11 cellular contexts compared by ENCODE assay signal in the genomic region with DNA sequence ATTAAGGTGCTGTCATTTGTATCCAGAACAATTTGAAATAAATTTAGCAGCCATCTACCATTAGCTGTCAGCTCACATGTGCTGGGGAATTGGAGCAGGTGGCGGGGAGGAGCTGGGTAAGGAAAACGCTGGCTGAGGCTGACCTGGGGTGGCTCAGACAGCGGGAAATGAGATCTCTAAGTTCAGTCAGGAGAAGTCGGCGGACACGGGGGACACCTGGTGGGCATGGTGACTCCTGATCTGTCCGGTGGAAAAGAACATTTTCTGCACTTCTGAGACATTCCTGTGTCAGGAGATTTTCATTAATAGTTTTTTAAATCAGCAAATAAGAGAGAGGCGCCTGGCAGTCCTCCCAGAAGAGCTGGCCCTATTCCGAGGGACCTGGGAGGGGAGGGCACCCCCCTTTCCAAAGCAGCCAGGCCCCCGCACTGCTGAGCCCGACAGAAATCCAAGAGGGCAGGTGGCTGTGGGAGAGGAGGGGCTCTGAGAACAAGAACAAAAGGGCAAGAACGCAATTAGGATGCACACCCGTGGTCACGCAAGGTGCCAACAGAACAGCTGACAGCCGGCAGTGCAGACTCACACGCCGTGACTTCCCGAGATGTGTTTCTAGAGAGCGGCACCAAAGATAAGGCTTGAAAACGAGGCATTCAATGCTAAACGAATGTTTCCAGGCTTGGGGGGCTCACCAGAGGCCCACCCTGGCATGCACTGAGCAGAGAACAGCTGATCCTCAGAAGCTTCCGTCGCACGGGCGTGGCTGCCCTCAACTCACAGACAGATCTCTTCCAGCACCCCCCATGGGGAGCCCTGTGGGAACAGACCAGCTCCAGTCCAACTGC. TPM values are rescaled to one million over a fixed set of nuclear protein-coding genes. Genes with fewer than 3 reads are reported as not detected.
DNase-seq lines count a peak whose midpoint lies in the region; ATAC-seq and TF ChIP-seq lines count a peak whose summit lies in the region.
"Had no signal": no experiment of that assay in that cellular context is flagged by ENCODE, and none has a peak within 500 bp of the region (broad histone marks: within the 10 kb centered on the region; RNA-seq: fewer than 3 reads in every experiment).

No MANE protein-coding gene starts in this region.

- WGBS in lower leg skin, 2 donors: 76 to 79% methylated on average over 25 of the region's 25 CpGs
- 56 to 57% methylated on average over 21 to 25 of the region's 25 CpGs for WGBS in thyroid gland, 2 donors
- 82 to 89% methylated on average over 11 to 19 of the region's 25 CpGs for WGBS in esophagus squamous epithelium, 2 donors

- H3K27me3 ChIP-seq in thyroid gland (no peaks in the 10 kb centered on the region), esophagus squamous epithelium (no peaks in the 10 kb centered on the region)

- H3K4me3 ChIP-seq in lower leg skin (ENCODE audit: low read depth, poor library complexity, severe bottlenecking) (no peak overlapping the region), thyroid gland (replicated peaks in 1 of 3) (no peak overlapping the region), esophagus squamous epithelium (no peak overlapping the region)

- no peaks in the 10 kb centered on the region for H3K9me3 ChIP-seq in thyroid gland
- peaks cover 0 to 17% (median 12%) of the 10 kb centered on the region in 3 donors for H3K9me3 ChIP-seq in esophagus squamous epithelium

- TF ChIP-seq POLR2A in lower leg skin (IDR thresholded peaks at IDR 0.05) (no peak), thyroid gland (IDR thresholded peaks at IDR 0.05) (peak in 1 of 2 donors; percentile 31), esophagus squamous epithelium (IDR thresholded peaks at IDR 0.05) (no peak)

- H3K4me1 ChIP-seq in thyroid gland (peaks cover 55 to 64% of the 10 kb centered on the region in 2 donors), esophagus squamous epithelium (peaks cover 0 to 11% (median 0%) of the 10 kb centered on the region in 3 donors)

- peak; percentile 5 for DNase-seq in activated CD4-positive, alpha-beta T cell treated with anti-CD3 and anti-CD28 coated beads for 1 hour
- DNase-seq in activated CD4-positive, alpha-beta T cell treated with anti-CD3 and anti-CD28 coated beads, Interleukin-2, amount 50 U/mL, for 4 hours: no peak
- DNase-seq in astrocyte of the hippocampus (ENCODE audit: low read depth, low spot score) (peak; percentile 42), lower leg skin (ENCODE audit: low spot score in 2 of 2) (peak; percentile 10 to 67), thyroid gland (peak; percentile 83 to 84), NCI-H226 (no peak), esophagus squamous epithelium (lab: John Stamatoyannopoulos, UW) (no peak)
- DNase-seq: IMR-90; stimulated activated CD4-positive, alpha-beta T cell treated with anti-CD3 and anti-CD28 coated beads, Interleukin-1b, Interleukin-23, amount 100 ng/mL, for 48 hours had no signal

- H3K27ac ChIP-seq in thyroid gland: peak overlapping the region; percentile 80 to 97 (median 92)
- no peak overlapping the region for H3K27ac ChIP-seq in esophagus squamous epithelium

- no peak for ATAC-seq in GM21825 (IDR thresholded peaks at IDR 0.05; ENCODE audit: unreplicated experiment)
- ATAC-seq: activated naive CD4-positive, alpha-beta T cell treated with anti-CD3 and anti-CD28 coated beads, Interleukin-2, amount 50 U/mL, for 72 hours had no signal

- H3K36me3 ChIP-seq in thyroid gland (no peaks in the 10 kb centered on the region), esophagus squamous epithelium (peaks cover 7 to 80% (median 7%) of the 10 kb centered on the region in 3 donors)

- intact Hi-C loops in lower leg skin (cut with DNase I; ENCODE audit: low total_unique reads): no loop called here
- intact Hi-C loops in thyroid gland (cut with DNase I): no loop called here
- intact Hi-C loops in esophagus squamous epithelium (cut with DNase I): no loop called here

- TF ChIP-seq CTCF in lower leg skin (IDR thresholded peaks at IDR 0.05) (no peak), thyroid gland (IDR thresholded peaks at IDR 0.05) (peak in 4 of 6 experiments; percentile 37 to 57 (median 49)), esophagus squamous epithelium (IDR thresholded peaks at IDR 0.05) (no peak)

RNA-seq across cellular contexts. Expression of a gene that starts 26.4 kb away (rescaled TPM):
- total RNA-seq in lower leg skin: 100 to 1,000 TPM in 1 of 4 donors, 10 to 100 TPM in 3; 65.6 to 112 (median 75.3) TPM
- 100 to 1,000 TPM in 2 of 4 donors, 10 to 100 TPM in 2; 93.5 to 193 (median 100) TPM for total RNA-seq in thyroid gland
- 10 to 100 TPM; 30.4 to 49.6 (median 35.1) TPM for total RNA-seq in esophagus squamous epithelium

RNA-seq across cellular contexts. Expression of a gene that starts 39.4 kb away (rescaled TPM):
- total RNA-seq in lower leg skin: 10 to 100 TPM; 34.7 to 77.3 (median 62.2) TPM
- total RNA-seq in thyroid gland: 10 to 100 TPM; 25.7 to 51.8 (median 39.6) TPM
- 10 to 100 TPM; 17.7 to 27.1 (median 25.8) TPM for total RNA-seq in esophagus squamous epithelium

Comparison
In these comparisons a context has a peak if more than half of its experiments do, and no peak if none do; other contexts are left out.
1. DNase-seq: peak in activated CD4-positive, alpha-beta T cell treated with anti-CD3 and anti-CD28 coated beads for 1 hour (single experiment), astrocyte of the hippocampus (single experiment), lower leg skin (2 of 2) and thyroid gland (2 of 2); none in activated CD4-positive, alpha-beta T cell treated with anti-CD3 and anti-CD28 coated beads, Interleukin-2, amount 50 U/mL, for 4 hours (0 of 2), NCI-H226 (single experiment) and esophagus squamous epithelium (single experiment).
2. CTCF ChIP-seq: peak in thyroid gland (4 of 6); none in lower leg skin (0 of 3) and esophagus squamous epithelium (0 of 6).
3. H3K27ac ChIP-seq: peak in thyroid gland (3 of 3); none in esophagus squamous epithelium (0 of 4).